8 cellular contexts compared by ENCODE assay signal in the genomic region with DNA sequence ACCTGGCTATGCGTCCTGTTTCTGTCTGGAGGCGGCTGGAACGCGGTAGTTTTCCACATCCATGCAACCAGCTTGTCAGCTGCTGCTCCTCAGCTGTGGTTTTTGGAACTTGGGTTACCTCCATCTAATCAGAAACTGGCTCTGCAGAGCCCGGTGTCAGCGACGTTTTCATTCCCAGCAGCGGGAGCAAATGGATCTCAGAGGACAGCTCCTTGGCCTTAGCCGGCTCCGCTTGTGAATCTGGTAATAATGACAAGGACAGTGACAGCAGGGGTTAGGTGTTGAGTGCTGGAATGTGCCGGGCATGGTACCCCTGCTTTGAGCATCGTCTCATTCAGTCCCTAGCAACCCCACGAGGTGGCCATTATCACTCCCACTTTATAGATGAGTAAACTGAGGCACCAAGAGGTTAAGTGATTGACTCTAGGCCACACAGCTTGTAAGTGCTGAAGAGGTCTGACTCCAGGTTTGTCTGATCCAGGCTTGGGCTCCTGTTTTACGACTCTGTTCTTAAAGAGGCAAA. TPM values are rescaled to one million over a fixed set of nuclear protein-coding genes. Genes with fewer than 3 reads are reported as not detected.
DNase-seq lines count a peak whose midpoint lies in the region; ATAC-seq, FAIRE-seq and TF ChIP-seq lines count a peak whose summit lies in the region.

No MANE protein-coding gene starts in this region.

- TF ChIP-seq RAD21 in K562 (CRISPR knock-in tag; conservative IDR thresholded peaks at IDR 0.05 in 1 of 2, IDR thresholded peaks at IDR 0.05 in 1 of 2): no peak

- intact Hi-C loops in heart right ventricle (cut with DNase I): loop anchor here in 1 of 10 donors (10.0 kb wide), 1 partner anchor 501 kb away; no protein-coding TSS in a partner anchor
- intact Hi-C loops in left cardiac atrium (cut with DNase I): no loop called here
- intact Hi-C loops in K562 (cut with micrococcal nuclease): no loop called here
- intact Hi-C loops in uterus (cut with DNase I; ENCODE audit: low total_unique reads): no loop called here

- H3K9ac ChIP-seq in K562 (ENCODE audit: insufficient read depth in 1 of 2, low read depth in 2 of 2, low read length in 2 of 2): peak overlapping the region; percentile 51 to 94; a peak in 3 of 4 replicates
- no peak overlapping the region for H3K9ac ChIP-seq in mesendoderm (ENCODE audit: low read length)

- H3K4me1 ChIP-seq in heart right ventricle (peaks cover 17 to 71% (median 56%) of the 10 kb centered on the region in 9 donors), K562 (replicated peaks in 1 of 2; ENCODE audit: control insufficient read depth in 2 of 2, insufficient read depth in 2 of 2, low read length in 2 of 2) (peaks cover 10 to 78% of the 10 kb centered on the region in 2 experiments), mesendoderm (ENCODE audit: control insufficient read depth, low read depth, low read length) (no peaks in the 10 kb centered on the region), uterus (peaks cover 0 to 11% of the 10 kb centered on the region in 2 donors)

- POLR2A ChIA-PET in K562 (lab: Yijun Ruan, JAX): interaction anchor here (0.6 to 2.0 kb wide), 7 partner anchors 9 to 194 kb away, joined by 3 to 8 read pairs (median 4); no protein-coding TSS in a partner anchor

- no peak overlapping the region for H2AFZ ChIP-seq in K562 (ENCODE audit: low read depth, low read length)

- 27 to 29% methylated on average over 14 of the region's 14 CpGs for WGBS in heart right ventricle, 2 donors
- 52% methylated on average over 14 of the region's 14 CpGs for WGBS in K562 (ENCODE audit: insufficient coverage, low coverage, missing lambda C conversion rate)
- no CpG with 5 or more reads among the region's 14 CpGs for WGBS in mesendoderm (ENCODE audit: extremely low coverage, insufficient coverage, low lambda C conversion rate)

- no peak for TF ChIP-seq EP300 in K562 (IDR thresholded peaks at IDR 0.05; ENCODE audit: low read length)

- H3K79me2 ChIP-seq in K562 (ENCODE audit: control insufficient read depth, insufficient read depth, low read length): peaks cover 50% of the 10 kb centered on the region
- no peaks in the 10 kb centered on the region for H3K79me2 ChIP-seq in mesendoderm (ENCODE audit: control insufficient read depth, insufficient read depth, low read length)

- FAIRE-seq in K562 (lab: Jason Lieb, UNC): peak; percentile 72

- no peak overlapping the region for H4K8ac ChIP-seq in mesendoderm (ENCODE audit: low read depth, low read length)

- no peak overlapping the region for H2BK5ac ChIP-seq in mesendoderm (ENCODE audit: low read length)

- ATAC-seq in heart right ventricle: no peak
- no peak for ATAC-seq in left cardiac atrium
- ATAC-seq in K562: no peak
- ATAC-seq in GM21723 (IDR thresholded peaks at IDR 0.05; ENCODE audit: unreplicated experiment): no peak

- H3K18ac ChIP-seq in mesendoderm (ENCODE audit: low read length): no peak overlapping the region

- in situ Hi-C loops in K562 (cut with MboI): no loop called here

- no TSS peak for BruUV-seq in K562 (replicated peaks; lab: Mats Ljungman, UMichigan)

- peak overlapping the region; percentile 55 to 72 (median 66) for H3K4me3 ChIP-seq in heart right ventricle
- peak overlapping the region; percentile 68 for H3K4me3 ChIP-seq in K562
- no peak overlapping the region for H3K4me3 ChIP-seq in mesendoderm (ENCODE audit: low read length)
- peak overlapping the region; percentile 26 to 41 for H3K4me3 ChIP-seq in uterus

- no peak for TF ChIP-seq CTCF in heart right ventricle (IDR thresholded peaks at IDR 0.05)
- TF ChIP-seq CTCF in K562 (IDR thresholded peaks at IDR 0.05 in 2 of 3, conservative IDR thresholded peaks at IDR 0.05 in 1 of 3; ENCODE audit: insufficient read depth in 2 of 3, low read depth in 1 of 3, low read length in 3 of 3): no peak
- TF ChIP-seq CTCF in uterus (IDR thresholded peaks at IDR 0.05): no peak

- no peak overlapping the region for H2BK15ac ChIP-seq in mesendoderm (replicated peaks; ENCODE audit: low read depth)

- H3K27ac ChIP-seq in heart right ventricle: peak overlapping the region in 9 of 10 donors; percentile 61 to 90 (median 76)
- H3K27ac ChIP-seq in K562 (ENCODE audit: extremely low read depth, low read depth, low read length): no peak overlapping the region
- H3K27ac ChIP-seq in mesendoderm (ENCODE audit: low read depth, low read length): no peak overlapping the region
- peak overlapping the region in 1 of 2 donors; percentile 55 for H3K27ac ChIP-seq in uterus

- H3K27me3 ChIP-seq in heart right ventricle (peaks cover 0 to 49% (median 20%) of the 10 kb centered on the region in 7 donors), K562 (ENCODE audit: control insufficient read depth in 2 of 2, insufficient read depth in 2 of 2, low read length in 2 of 2) (no peaks in the 10 kb centered on the region; a peak in 2 of 5 replicates), mesendoderm (ENCODE audit: insufficient read depth, low read length, poor library complexity) (peaks cover 8% of the 10 kb centered on the region), uterus (peaks cover 0 to 8% of the 10 kb centered on the region in 2 donors)

- no peaks in the 10 kb centered on the region for H3K36me3 ChIP-seq in heart right ventricle
- H3K36me3 ChIP-seq in K562 (ENCODE audit: control insufficient read depth, insufficient read depth, low read length): peaks cover 28% of the 10 kb centered on the region; the same call in 1 of the 3 replicates
- no peaks in the 10 kb centered on the region for H3K36me3 ChIP-seq in mesendoderm (ENCODE audit: control insufficient read depth, insufficient read depth, low read length)
- H3K36me3 ChIP-seq in uterus: no peaks in the 10 kb centered on the region

- H3K23ac ChIP-seq in mesendoderm (ENCODE audit: low read length): no peak overlapping the region

- CTCF ChIA-PET in K562 (lab: Yijun Ruan, JAX; ENCODE audit: low intra/inter-chr PET ratio): no interaction called here

- H4K20me1 ChIP-seq in K562 (replicated peaks; ENCODE audit: control insufficient read depth, insufficient read depth, low read length): peaks cover 26% of the 10 kb centered on the region

- no peaks in the 10 kb centered on the region for H3K79me1 ChIP-seq in mesendoderm (ENCODE audit: low read length)

- H4K5ac ChIP-seq in mesendoderm (ENCODE audit: low read length): no peak overlapping the region

- H3K9me1 ChIP-seq in K562 (ENCODE audit: control insufficient read depth, insufficient read depth, low read length): peaks cover 7% of the 10 kb centered on the region

- H3K9me3 ChIP-seq in heart right ventricle (no peaks in the 10 kb centered on the region), K562 (replicated peaks; ENCODE audit: control insufficient read depth, insufficient read depth, low read depth, low read length) (no peaks in the 10 kb centered on the region; the same call in 1 of the 2 replicates), uterus (no peaks in the 10 kb centered on the region)

- no peak overlapping the region for H3K4ac ChIP-seq in mesendoderm (ENCODE audit: low read depth, low read length)

- DNase-seq in heart right ventricle (no peak), left cardiac atrium (no peak), K562 (ENCODE audit: extremely low read depth in 1 of 4, low spot score in 3 of 4) (peak in 1 of 4 experiments; percentile 18), mesendoderm (no peak), uterus (no peak), HPDE6-E6E7 (ENCODE audit: extremely low spot score) (no peak)
- DNase-seq in stimulated activated naive CD4-positive, alpha-beta T cell (lab: John Stamatoyannopoulos, UW): no peak

- no peak overlapping the region for H2AK5ac ChIP-seq in mesendoderm (ENCODE audit: low read length)

- H2BK120ac ChIP-seq in mesendoderm (ENCODE audit: low read depth, low read length): no peak overlapping the region

- TF ChIP-seq POLR2A in K562 (conservative IDR thresholded peaks at IDR 0.05) (no peak), uterus (IDR thresholded peaks at IDR 0.05) (no peak)

- H3K4me2 ChIP-seq in K562 (ENCODE audit: insufficient read depth, low read length): peak overlapping the region; percentile 70
- no peak overlapping the region for H3K4me2 ChIP-seq in mesendoderm (ENCODE audit: low read length)

- H3K56ac ChIP-seq in mesendoderm (ENCODE audit: low read length): peak overlapping the region; percentile 73

TF ChIP-seq in K562, 482 proteins besides CTCF, POLR2A, EP300 and RAD21 (continues in another document):
- TF ChIP-seq BCOR (IDR thresholded peaks at IDR 0.05): 0 out of 2 replicates have a peak, but pooled peaks have one; percentile 40
- no peak for TF ChIP-seq DACH1 (IDR thresholded peaks at IDR 0.05; ENCODE audit: partially characterized antibody)
- no peak for TF ChIP-seq CEBPG (CRISPR knock-in tag; IDR thresholded peaks at IDR 0.05)
- TF ChIP-seq CEBPG (tag; conservative IDR thresholded peaks at IDR 0.05 in 1 of 2, IDR thresholded peaks at IDR 0.05 in 1 of 2): no peak

RNA-seq across cellular contexts. Expression of a gene that starts 1.3 kb away (rescaled TPM):
- total RNA-seq in heart right ventricle (10 to 100 TPM in 3 of 10 donors, 1 to 10 TPM in 7; 1.5 to 34.3 (median 4.9) TPM), left cardiac atrium (10 to 100 TPM; 15.1 to 35.5 TPM), K562 (2014; rRNA removed) (16.2 and 26.3 TPM in 2 replicates), K562 (2014; rRNA removed; fragmentation: Illumina TruSeq; extraction: Trizol) (6.8 and 7.3 TPM in 2 replicates), K562 (2015; rRNA removed; fragmentation: Illumina TruSeq; extraction: Trizol) (12.1 and 13.9 TPM in 2 replicates), K562 (2021) (21.9 and 25.2 TPM in 2 replicates), uterus (10 to 100 TPM in 3 of 4 donors, 1 to 10 TPM in 1; 1.8 to 51.2 (median 29.9) TPM)
- polyA plus RNA-seq in heart right ventricle (10 to 100 TPM; 21.7 to 52.7 TPM), K562 (2011; rRNA removed) (12.3 and 13.2 TPM in 2 replicates), K562 (2014; fragmentation: Illumina TruSeq; extraction: Trizol) (13.6 and 15.4 TPM in 2 replicates), K562 (2014; fragmentation: Nextera tagmentation; extraction: Ambion mirVana) (1 to 10 TPM; 1.6 to 3.1 TPM), K562 (2014; rRNA removed) (12.8 and 17.7 TPM in 2 replicates)
- 21.8 and 48.7 TPM in 2 replicates for total RNA-seq in K562 (2011; cell fraction: chromatin; rRNA removed; ENCODE audit: low replicate concordance)
- 35.3 and 40.5 TPM in 2 replicates for total RNA-seq in K562 (2011; cell fraction: nucleolus; rRNA removed)
- total RNA-seq in K562 (2011; cell fraction: nucleoplasm; rRNA removed): 24.4 TPM in 2 replicates
- 10.5 and 25.9 TPM in 2 replicates for polyA plus RNA-seq in K562 (2011; cell fraction: cytosol; rRNA removed)
- 46.8 and 83.4 TPM in 2 replicates for polyA plus RNA-seq in K562 (2011; cell fraction: nucleus; rRNA removed)
- polyA plus RNA-seq in K562 (2012): 6.1 and 15.2 TPM in 2 replicates
- 5.1 and 5.5 TPM in 2 replicates for polyA minus RNA-seq in K562 (2011; rRNA and poly(A)+ RNA removed)
- polyA minus RNA-seq in K562 (2011; cell fraction: cytosol; rRNA and poly(A)+ RNA removed): 13.4 and 13.6 TPM in 2 replicates
- polyA minus RNA-seq in K562 (2011; cell fraction: nucleus; rRNA and poly(A)+ RNA removed): 11.7 and 15.8 TPM in 2 replicates
- polyA plus RNA-seq in mesendoderm (2013, experiment 1 of 2): 1.6 TPM
- polyA plus RNA-seq in mesendoderm (2013, experiment 2 of 2): 1.8 TPM

Comparison
In these comparisons a context has a peak if more than half of its experiments do, and no peak if none do; other contexts are left out.
1. H3K27ac ChIP-seq: peak in heart right ventricle (9 of 10); none in K562 (single experiment) and mesendoderm (single experiment).